23 cellular contexts compared by ENCODE assay signal in the genomic region with DNA sequence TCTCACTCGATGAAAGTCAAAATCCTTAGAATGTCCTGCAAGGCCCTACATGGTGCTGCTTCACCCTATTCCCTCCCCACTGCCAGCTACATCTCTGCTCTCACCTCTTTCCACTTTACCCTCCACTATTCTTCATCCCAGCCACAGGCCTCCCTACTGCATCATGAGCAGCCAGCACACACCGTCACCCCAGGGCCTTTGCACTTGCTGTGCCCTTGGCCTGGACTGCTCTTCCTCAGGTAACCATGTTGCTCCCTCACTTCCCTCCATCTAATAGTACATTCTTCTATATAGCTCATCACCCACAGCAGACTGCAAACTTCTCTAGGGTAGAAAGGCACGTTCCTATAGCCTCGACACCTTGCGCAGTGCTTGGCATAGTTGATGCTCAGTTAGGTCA.
DNase-seq lines count a peak whose midpoint lies in the region; ATAC-seq and TF ChIP-seq lines count a peak whose summit lies in the region.
"Had no signal": no experiment of that assay in that cellular context is flagged by ENCODE, and none has a peak within 500 bp of the region (broad histone marks: within the 10 kb centered on the region; RNA-seq: fewer than 3 reads in every experiment).

No MANE protein-coding gene starts in this region.

- H3K14ac ChIP-seq in neuronal stem cell (ENCODE audit: low read length) = no peak overlapping the region

- POLR2A ChIA-PET in HEK293 (lab: Yijun Ruan, JAX) = no interaction called here

- no peak overlapping the region for H4K8ac ChIP-seq in neuronal stem cell (ENCODE audit: low read depth, low read length)

- no peak overlapping the region for H3K4me2 ChIP-seq in neuronal stem cell (ENCODE audit: insufficient read depth, low read length, poor library complexity, severe bottlenecking)
- H3K4me2 ChIP-seq: BLaER1, GM23338, KMS-11 had no signal

- TF ChIP-seq POLR2A in vagina (IDR thresholded peaks at IDR 0.05) = no peak

- no peak overlapping the region for H3K18ac ChIP-seq in neuronal stem cell (ENCODE audit: low read length)

- no peak overlapping the region for H2BK120ac ChIP-seq in neuronal stem cell (ENCODE audit: low read depth, low read length)

- peak overlapping the region in 3 of 5 experiments; percentile 23 to 44 (median 35) for H3K27ac Mint-ChIP-seq in brain
- H3K27ac Mint-ChIP-seq: GM23338 had no signal

- H3K9me3 Mint-ChIP-seq in brain = no peaks in the 10 kb centered on the region
- H3K9me3 Mint-ChIP-seq: CD4-positive, CD25-positive, alpha-beta regulatory T cell; GM23338 had no signal

- no peak overlapping the region for H3K4me3 ChIP-seq in HEK293 (ENCODE audit: low read depth, low read length)
- no peak overlapping the region for H3K4me3 ChIP-seq in neuronal stem cell (ENCODE audit: low read length in 2 of 2)
- no peak overlapping the region for H3K4me3 ChIP-seq in vagina
- H3K4me3 ChIP-seq: BLaER1, GM23338, SJCRH30 had no signal

- ATAC-seq in foreskin keratinocyte (no peak), omental fat pad (ENCODE audit: low FRiP score) (no peak)
- ATAC-seq: GM23338, PC-3, Right ventricle myocardium inferior, SK-N-SH treated with all-trans-retinoic acid at 6 μM for 48 hours had no signal

- peaks cover 12% of the 10 kb centered on the region for H3K27me3 Mint-ChIP-seq in brain

- no peaks in the 10 kb centered on the region for H3K36me3 Mint-ChIP-seq in brain
- H3K36me3 Mint-ChIP-seq: CD4-positive, CD25-positive, alpha-beta regulatory T cell had no signal

- H3K9ac ChIP-seq in neuronal stem cell (ENCODE audit: low read depth, low read length, poor library complexity) = no peak overlapping the region
- H3K9ac ChIP-seq: BLaER1, KMS-11 had no signal

- no peak for DNase-seq in neuronal stem cell (ENCODE audit: low spot score)
- no peak for DNase-seq in vagina (ENCODE audit: extremely low spot score in 2 of 2)
- DNase-seq in foreskin keratinocyte = no peak
- DNase-seq in activated effector memory CD4-positive, alpha-beta T cell treated with anti-CD3 and anti-CD28 coated beads, Interleukin-2, amount 50 U/mL, for 16 hours = no peak
- no peak for DNase-seq in omental fat pad (ENCODE audit: low spot score)
- DNase-seq: CD4-positive, CD25-positive, alpha-beta regulatory T cell; EL; GDM1; HCEC 1CT; MM.1S; NCI-H2029; NCI-H446; NCI-H524 treated with DMSO at 0.1 percent for 48 hours; NCI-H774; PC-3 had no signal

- no peak overlapping the region for H3K23ac ChIP-seq in neuronal stem cell (ENCODE audit: low read depth, low read length, poor library complexity)

- H2BK12ac ChIP-seq in neuronal stem cell (ENCODE audit: low read length) = no peak overlapping the region

- H3K27me3 ChIP-seq in neuronal stem cell (ENCODE audit: control insufficient read depth in 3 of 3, insufficient read depth in 3 of 3, low read depth in 1 of 3, low read length in 3 of 3) = peaks cover 0 to 2% (median 0%) of the 10 kb centered on the region in 3 experiments
- no peaks in the 10 kb centered on the region for H3K27me3 ChIP-seq in vagina
- no peaks in the 10 kb centered on the region for H3K27me3 ChIP-seq in foreskin keratinocyte
- H3K27me3 ChIP-seq: SJCRH30 had no signal

- H3K4me1 ChIP-seq in HEK293 (ENCODE audit: control insufficient read depth, insufficient read depth, low read length) (no peaks in the 10 kb centered on the region), neuronal stem cell (ENCODE audit: control insufficient read depth in 2 of 2, insufficient read depth in 1 of 2, low read depth in 1 of 2, low read length in 2 of 2) (peaks cover 7 to 13% of the 10 kb centered on the region in 2 donors), vagina (peaks cover 35% of the 10 kb centered on the region), foreskin keratinocyte (no peaks in the 10 kb centered on the region)

- no peak overlapping the region for H2BK15ac ChIP-seq in neuronal stem cell (ENCODE audit: low read length)

- H3K9me3 ChIP-seq in HEK293 (ENCODE audit: control insufficient read depth, insufficient read depth, low read depth, low read length) (no peaks in the 10 kb centered on the region), neuronal stem cell (replicated peaks in 1 of 2; ENCODE audit: control insufficient read depth in 2 of 2, insufficient read depth in 1 of 2, low read depth in 1 of 2, low read length in 2 of 2) (peaks cover 0 to 2% of the 10 kb centered on the region in 2 donors), vagina (no peaks in the 10 kb centered on the region)
- H3K9me3 ChIP-seq: BLaER1, SJCRH30 had no signal

- no peak overlapping the region for H4K91ac ChIP-seq in neuronal stem cell (ENCODE audit: low read depth, low read length, poor library complexity)

- H2AFZ ChIP-seq in neuronal stem cell (ENCODE audit: low read length) = no peak overlapping the region
- H2AFZ ChIP-seq: GM23338 had no signal

- intact Hi-C loops in vagina (cut with DNase I) = loop anchor here (2.0 kb wide), 1 partner anchor 83 kb away; no protein-coding TSS in a partner anchor

- no peak overlapping the region for H3K4ac ChIP-seq in neuronal stem cell (ENCODE audit: low read length)

- H2AK5ac ChIP-seq in neuronal stem cell (ENCODE audit: low read depth, low read length) = peak overlapping the region; percentile 33

- no peaks in the 10 kb centered on the region for H3K79me1 ChIP-seq in neuronal stem cell (ENCODE audit: low read depth, low read length)

- no peak overlapping the region for H2BK5ac ChIP-seq in neuronal stem cell (ENCODE audit: low read length)

- H3K27ac ChIP-seq in HEK293 (ENCODE audit: extremely low read depth, low read depth, low read length) (no peak overlapping the region), neuronal stem cell (replicated peaks; ENCODE audit: low read length) (no peak overlapping the region), vagina (peak overlapping the region; percentile 94), foreskin keratinocyte (no peak overlapping the region)
- H3K27ac ChIP-seq: BLaER1, KMS-11, SJCRH30 had no signal

- H3K4me3 Mint-ChIP-seq in brain = no peak overlapping the region
- H3K4me3 Mint-ChIP-seq: GM23338 had no signal

- CTCF ChIA-PET in HEK293 (lab: Yijun Ruan, JAX) = interaction anchor here (0.5 to 3.3 kb wide), 5 partner anchors 82 to 286 kb away, joined by 3 to 37 read pairs (median 6); no protein-coding TSS in a partner anchor

- peaks cover 36% of the 10 kb centered on the region for H3K4me1 Mint-ChIP-seq in brain

- TF ChIP-seq CTCF in HEK293 (tag by site-specific recombination; IDR thresholded peaks at IDR 0.05) (no peak), brain (conservative IDR thresholded peaks at IDR 0.05) (no peak), vagina (IDR thresholded peaks at IDR 0.05) (no peak), foreskin keratinocyte (conservative IDR thresholded peaks at IDR 0.05) (no peak), omental fat pad (IDR thresholded peaks at IDR 0.05) (no peak)

- H3K36me3 ChIP-seq in HEK293 (ENCODE audit: control insufficient read depth in 2 of 2, insufficient read depth in 1 of 2, low read length in 2 of 2) (no peaks in the 10 kb centered on the region), neuronal stem cell (replicated peaks in 1 of 2; ENCODE audit: control insufficient read depth in 2 of 2, insufficient read depth in 2 of 2, low read length in 2 of 2) (no peaks in the 10 kb centered on the region), vagina (no peaks in the 10 kb centered on the region)
- H3K36me3 ChIP-seq: SJCRH30 had no signal

- WGBS in neuronal stem cell (ENCODE audit: extremely low coverage in 2 of 2, insufficient read length in 2 of 2, insufficient replicate concordance in 1 of 2), 2 donors = no CpG with 5 or more reads among the region's 5 CpGs

TF ChIP-seq in HEK293, 187 proteins besides CTCF, POLR2A, EP300 and RAD21:
- TF ChIP-seq ZNF473 (tag by site-specific recombination; IDR thresholded peaks at IDR 0.05) (no peak), ZNF623 (tag by site-specific recombination; IDR thresholded peaks at IDR 0.05) (peak; percentile 98)
